ENCODE assay signal across 12 cellular contexts in the genomic region with DNA sequence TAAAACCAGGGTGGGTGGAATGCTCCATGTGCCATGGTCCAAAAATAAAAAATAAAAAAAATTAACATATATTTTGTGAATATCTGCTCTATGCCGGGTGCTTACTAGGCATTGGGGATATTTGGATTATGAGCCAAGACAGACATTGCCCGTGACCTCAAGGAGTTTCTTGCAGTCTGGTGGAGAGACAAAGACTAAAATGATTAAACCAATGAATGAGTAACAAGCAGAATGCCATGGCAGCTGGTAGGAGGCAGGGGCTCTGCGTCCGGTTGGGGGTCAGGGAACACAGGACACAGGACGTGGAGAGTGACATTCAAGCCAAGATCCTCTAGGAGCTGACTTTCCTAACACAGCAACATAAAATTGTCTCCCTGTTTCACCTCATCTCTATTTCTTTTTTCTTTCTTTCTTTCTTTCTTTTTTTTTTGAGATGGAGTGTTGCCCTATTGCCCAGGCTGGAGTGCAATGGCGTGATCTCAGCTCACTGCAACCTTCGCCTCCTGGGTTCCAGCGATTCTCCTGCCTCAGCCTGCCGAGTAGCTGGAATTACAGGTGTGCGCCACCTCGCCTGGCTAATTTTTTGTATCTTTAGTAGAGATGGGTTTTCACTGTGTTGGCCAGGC. TPM values are rescaled to one million over a fixed set of nuclear protein-coding genes. Genes with fewer than 3 reads are reported as not detected.
DNase-seq lines count a peak whose midpoint lies in the region; ATAC-seq and TF ChIP-seq lines count a peak whose summit lies in the region.
"Had no signal": no experiment of that assay in that cellular context is flagged by ENCODE, and none has a peak within 500 bp of the region (broad histone marks: within the 10 kb centered on the region; RNA-seq: fewer than 3 reads in every experiment).

No MANE protein-coding gene starts in this region.

- no peak for TF ChIP-seq CTCF in DND-41 (IDR thresholded peaks at IDR 0.05; ENCODE audit: borderline replicate concordance, extremely low read depth, low read length, poor library complexity, severe bottlenecking)
- TF ChIP-seq CTCF in mucosa of descending colon (IDR thresholded peaks at IDR 0.05): no peak

- no peak for DNase-seq in activated CD8-positive, alpha-beta memory T cell treated with anti-CD3 and anti-CD28 coated beads, Interleukin-2, amount 10 ng/mL, durations not matched to agents 7 days and 5 days
- no peak for DNase-seq in activated CD8-positive, alpha-beta memory T cell treated with anti-CD3 and anti-CD28 coated beads, Interleukin-2, amount 50 U/mL, for 4 hours
- DNase-seq in DND-41 (no peak), renal cortical epithelial cell (ENCODE audit: low read depth) (peak; percentile 59), mucosa of descending colon (no peak)
- no peak for DNase-seq in activated T-helper 1 cell treated with anti-CD3 and anti-CD28 coated beads, Interleukin-12 subunit alpha, Interleukin-12 subunit beta, Interleukin-2, Interleukin-4 antibody, amounts not matched to agents 30 ng/mL and 10 ng/mL and 1 ng/mL, durations not matched to agents 14 hours and 24 hours and 36 hours (ENCODE audit: low spot score)
- DNase-seq in stimulated activated naive CD4-positive, alpha-beta T cell treated with Interleukin-2 at 50 U/mL for 16 hours (lab: John Stamatoyannopoulos, UW): no peak
- DNase-seq: NCI-H1930, NCI-H446, SHP77 treated with DMSO at 0.1 percent for 48 hours had no signal

- peak overlapping the region; percentile 49; the same call in 1 of the 2 replicates for H3K4me2 ChIP-seq in DND-41 (ENCODE audit: insufficient read depth, low read length)

- H3K4me3 ChIP-seq in DND-41 (ENCODE audit: low read depth in 1 of 2, low read length in 2 of 2) (no peak overlapping the region), mucosa of descending colon (no peak overlapping the region)

- H3K4me1 ChIP-seq in DND-41 (ENCODE audit: insufficient read depth, low read length) (peaks cover 53% of the 10 kb centered on the region), mucosa of descending colon (ENCODE audit: low read depth) (no peaks in the 10 kb centered on the region)

- peak overlapping the region; percentile 52 for H3K9ac ChIP-seq in DND-41 (ENCODE audit: low read depth, low read length)

- H3K36me3 ChIP-seq in DND-41 (ENCODE audit: insufficient read depth, low read length) (peaks cover 7% of the 10 kb centered on the region; the same call in 1 of the 2 replicates), mucosa of descending colon (ENCODE audit: low read depth) (no peaks in the 10 kb centered on the region)

- peak overlapping the region; percentile 93 for H3K27ac ChIP-seq in DND-41 (ENCODE audit: low read length)
- H3K27ac ChIP-seq: C4-2B had no signal

- peak overlapping the region; percentile 33 for H3K27ac Mint-ChIP-seq in activated CD8-positive, alpha-beta memory T cell treated with anti-CD3 and anti-CD28 coated beads, Interleukin-2, amount 10 ng/mL, durations not matched to agents 7 days and 5 days
- H3K27ac Mint-ChIP-seq in activated T-helper 1 cell treated with anti-CD3 and anti-CD28 coated beads, Interleukin-12 subunit alpha, Interleukin-12 subunit beta, Interleukin-2, Interleukin-4 antibody, amounts not matched to agents 30 ng/mL and 10 ng/mL and 1 ng/mL, durations not matched to agents 14 hours and 24 hours and 36 hours: peak overlapping the region; percentile 42
- H3K27ac Mint-ChIP-seq: HFFc6 had no signal

- H4K20me1 ChIP-seq in DND-41 (ENCODE audit: insufficient read depth, low read length): no peaks in the 10 kb centered on the region

- no peaks in the 10 kb centered on the region for H3K27me3 ChIP-seq in DND-41 (ENCODE audit: insufficient read depth, low read length, poor library complexity)

- no peaks in the 10 kb centered on the region for H3K79me2 ChIP-seq in DND-41 (ENCODE audit: insufficient read depth, low read length)

- no peak overlapping the region for H3K4me3 Mint-ChIP-seq in activated CD8-positive, alpha-beta memory T cell treated with anti-CD3 and anti-CD28 coated beads, Interleukin-2, amount 10 ng/mL, durations not matched to agents 7 days and 5 days
- H3K4me3 Mint-ChIP-seq in activated T-helper 1 cell treated with anti-CD3 and anti-CD28 coated beads, Interleukin-12 subunit alpha, Interleukin-12 subunit beta, Interleukin-2, Interleukin-4 antibody, amounts not matched to agents 30 ng/mL and 10 ng/mL and 1 ng/mL, durations not matched to agents 14 hours and 24 hours and 36 hours: peak overlapping the region; percentile 29
- H3K4me3 Mint-ChIP-seq: HFFc6 had no signal

- peaks cover 9% of the 10 kb centered on the region for H3K9me3 Mint-ChIP-seq in activated CD8-positive, alpha-beta memory T cell treated with anti-CD3 and anti-CD28 coated beads, Interleukin-2, amount 10 ng/mL, durations not matched to agents 7 days and 5 days (ENCODE audit: low read depth)
- H3K9me3 Mint-ChIP-seq in activated T-helper 1 cell treated with anti-CD3 and anti-CD28 coated beads, Interleukin-12 subunit alpha, Interleukin-12 subunit beta, Interleukin-2, Interleukin-4 antibody, amounts not matched to agents 30 ng/mL and 10 ng/mL and 1 ng/mL, durations not matched to agents 14 hours and 24 hours and 36 hours: peaks cover 12% of the 10 kb centered on the region
- H3K9me3 Mint-ChIP-seq: HFFc6 had no signal

- H3K9me3 ChIP-seq in DND-41 (ENCODE audit: insufficient read depth, low read length, severe bottlenecking): no peaks in the 10 kb centered on the region
- H3K9me3 ChIP-seq in mucosa of descending colon: no peaks in the 10 kb centered on the region

- peaks cover 26% of the 10 kb centered on the region for H3K4me1 Mint-ChIP-seq in activated CD8-positive, alpha-beta memory T cell treated with anti-CD3 and anti-CD28 coated beads, Interleukin-2, amount 10 ng/mL, durations not matched to agents 7 days and 5 days
- peaks cover 24% of the 10 kb centered on the region for H3K4me1 Mint-ChIP-seq in activated T-helper 1 cell treated with anti-CD3 and anti-CD28 coated beads, Interleukin-12 subunit alpha, Interleukin-12 subunit beta, Interleukin-2, Interleukin-4 antibody, amounts not matched to agents 30 ng/mL and 10 ng/mL and 1 ng/mL, durations not matched to agents 14 hours and 24 hours and 36 hours (ENCODE audit: low read depth)

- CTCF ChIA-PET in activated CD8-positive, alpha-beta memory T cell treated with anti-CD3 and anti-CD28 coated beads, Interleukin-2, amount 10 ng/mL, durations not matched to agents 7 days and 5 days (lab: Charles Lee): interaction anchor here (1.1 to 3.2 kb wide), 6 partner anchors 10 to 203 kb away, joined by 3 to 21 read pairs (median 7); a partner anchor contains a TSS

- H3K36me3 Mint-ChIP-seq in activated CD8-positive, alpha-beta memory T cell treated with anti-CD3 and anti-CD28 coated beads, Interleukin-2, amount 10 ng/mL, durations not matched to agents 7 days and 5 days: peaks cover 17% of the 10 kb centered on the region
- peaks cover 11% of the 10 kb centered on the region for H3K36me3 Mint-ChIP-seq in activated T-helper 1 cell treated with anti-CD3 and anti-CD28 coated beads, Interleukin-12 subunit alpha, Interleukin-12 subunit beta, Interleukin-2, Interleukin-4 antibody, amounts not matched to agents 30 ng/mL and 10 ng/mL and 1 ng/mL, durations not matched to agents 14 hours and 24 hours and 36 hours (ENCODE audit: low read depth)

- no peak overlapping the region for H2AFZ ChIP-seq in DND-41 (ENCODE audit: low read depth, low read length)

- intact Hi-C loops in activated T-helper 1 cell treated with anti-CD3 and anti-CD28 coated beads, Interleukin-12 subunit alpha, Interleukin-12 subunit beta, Interleukin-2, Interleukin-4 antibody, amounts not matched to agents 30 ng/mL and 10 ng/mL and 1 ng/mL, durations not matched to agents 14 hours and 24 hours and 36 hours (cut with micrococcal nuclease): loop anchor here (1.0 kb wide), 1 partner anchor 9 kb away; no protein-coding TSS in a partner anchor
- intact Hi-C loops in mucosa of descending colon (cut with DNase I, micrococcal nuclease): no loop called here

- no peaks in the 10 kb centered on the region for H3K27me3 Mint-ChIP-seq in activated CD8-positive, alpha-beta memory T cell treated with anti-CD3 and anti-CD28 coated beads, Interleukin-2, amount 10 ng/mL, durations not matched to agents 7 days and 5 days
- H3K27me3 Mint-ChIP-seq in activated T-helper 1 cell treated with anti-CD3 and anti-CD28 coated beads, Interleukin-12 subunit alpha, Interleukin-12 subunit beta, Interleukin-2, Interleukin-4 antibody, amounts not matched to agents 30 ng/mL and 10 ng/mL and 1 ng/mL, durations not matched to agents 14 hours and 24 hours and 36 hours (ENCODE audit: insufficient read depth): peaks cover 2% of the 10 kb centered on the region

- ATAC-seq in activated CD8-positive, alpha-beta memory T cell treated with anti-CD3 and anti-CD28 coated beads, Interleukin-2, amount 10 ng/mL, durations not matched to agents 7 days and 5 days: no peak
- ATAC-seq in DND-41 (ENCODE audit: insufficient read depth, low read depth) (no peak), mucosa of descending colon (no peak)

RNA-seq across cellular contexts. Expression of a gene that starts 35.5 kb away (rescaled TPM):
- total RNA-seq in activated CD8-positive, alpha-beta memory T cell treated with anti-CD3 and anti-CD28 coated beads, Interleukin-2, amount 10 ng/mL, durations not matched to agents 7 days and 5 days: 10 to 100 TPM in 1 of 2 experiments, 1 to 10 TPM in 1; 4.7 to 16.0 TPM
- 1.1 and 1.8 TPM in 2 replicates for total RNA-seq in activated T-helper 1 cell treated with anti-CD3 and anti-CD28 coated beads, Interleukin-12 subunit alpha, Interleukin-12 subunit beta, Interleukin-2, Interleukin-4 antibody, amounts not matched to agents 30 ng/mL and 10 ng/mL and 1 ng/mL, durations not matched to agents 14 hours and 24 hours and 36 hours
- total RNA-seq in renal cortical epithelial cell (2.7 and 4.2 TPM in 2 replicates), mucosa of descending colon (10 to 100 TPM in 2 of 3 donors, 1 to 10 TPM in 1; 8.7 to 14.6 (median 13.3) TPM)
